Comparison of ENCODE assay signal across 8 cellular contexts in the genomic region with DNA sequence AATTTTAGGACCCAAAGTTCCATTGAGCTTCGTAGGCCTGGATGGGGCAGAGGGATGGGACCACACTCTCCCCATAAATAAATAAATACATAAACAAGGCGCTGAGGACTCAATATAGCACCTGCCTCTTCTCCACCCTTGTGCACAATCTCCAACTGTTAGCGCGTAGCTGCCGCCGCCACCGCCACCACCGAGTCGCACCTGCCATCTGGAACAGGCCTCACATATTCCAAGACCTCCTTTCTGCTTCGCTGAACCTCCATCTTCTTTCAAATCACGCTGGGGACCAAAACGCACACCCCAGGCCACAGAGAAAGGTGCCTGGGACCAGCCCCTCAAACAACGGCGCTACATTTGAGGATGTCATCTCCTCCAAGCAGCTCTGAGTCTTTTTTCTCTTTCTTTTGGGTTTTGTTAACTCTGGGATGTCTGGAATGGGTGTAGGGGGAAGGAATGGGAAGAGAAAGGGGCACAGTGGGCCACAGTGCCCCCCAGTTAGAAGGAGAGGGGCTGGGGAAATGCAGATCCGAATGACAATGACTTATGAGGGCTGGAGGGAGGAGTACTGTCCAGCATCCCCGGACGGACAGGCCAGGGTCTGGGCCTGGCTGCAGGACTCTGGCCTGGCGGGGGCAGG.
DNase-seq lines count a peak whose midpoint lies in the region; ATAC-seq and TF ChIP-seq lines count a peak whose summit lies in the region.

No MANE protein-coding gene starts in this region.

- TF ChIP-seq CTCF in GM12875 (IDR thresholded peaks at IDR 0.05; ENCODE audit: borderline replicate concordance, insufficient read depth, low read depth, low read length) (no peak), neutrophil (IDR thresholded peaks at IDR 0.05) (no peak)

- H3K36me3 Mint-ChIP-seq in activated naive CD4-positive, alpha-beta T cell treated with anti-CD3 and anti-CD28 coated beads, Interleukin-2, amount 10 ng/mL, durations not matched to agents 7 days and 5 days = peaks cover 35% of the 10 kb centered on the region

- H3K4me1 ChIP-seq in neutrophil (ENCODE audit: control insufficient read depth in 1 of 2, insufficient read depth in 1 of 2, low read depth in 1 of 2, low read length in 1 of 2) = peaks cover 18 to 21% of the 10 kb centered on the region in 2 experiments

- H3K4me1 Mint-ChIP-seq in activated naive CD4-positive, alpha-beta T cell treated with anti-CD3 and anti-CD28 coated beads, Interleukin-2, amount 10 ng/mL, durations not matched to agents 7 days and 5 days = peaks cover 80% of the 10 kb centered on the region

- H3K27me3 Mint-ChIP-seq in activated naive CD4-positive, alpha-beta T cell treated with anti-CD3 and anti-CD28 coated beads, Interleukin-2, amount 10 ng/mL, durations not matched to agents 7 days and 5 days = no peaks in the 10 kb centered on the region

- H3K36me3 ChIP-seq in neutrophil = no peaks in the 10 kb centered on the region

- H3K27me3 ChIP-seq in neutrophil = peaks cover 71% of the 10 kb centered on the region

- no peak overlapping the region for H3K27ac ChIP-seq in neutrophil

- CTCF ChIA-PET in activated naive CD4-positive, alpha-beta T cell treated with anti-CD3 and anti-CD28 coated beads, Interleukin-2, amount 10 ng/mL, durations not matched to agents 7 days and 5 days (lab: Charles Lee) = interaction anchor here (1.5 to 2.2 kb wide), 3 partner anchors 10 to 117 kb away, joined by 5 to 9 read pairs (median 5); no protein-coding TSS in a partner anchor

- DNase-seq in NCI-H187 treated with DMSO at 0.1 percent for 48 hours (lab: John Stamatoyannopoulos, UW) (peak; percentile 71), nucleus accumbens (lab: John Stamatoyannopoulos, UW) (no peak)
- DNase-seq in activated naive CD4-positive, alpha-beta T cell treated with anti-CD3 and anti-CD28 coated beads, Interleukin-2, amount 10 ng/mL, durations not matched to agents 7 days and 5 days = peak; percentile 62
- no peak for DNase-seq in stimulated activated CD4-positive, alpha-beta T cell treated with anti-CD3 and anti-CD28 coated beads, Interleukin-1b, Interleukin-23, amount 100 ng/mL, for 48 hours

- H3K9me3 ChIP-seq in neutrophil = no peaks in the 10 kb centered on the region

- peak overlapping the region; percentile 81 for H3K4me3 Mint-ChIP-seq in activated naive CD4-positive, alpha-beta T cell treated with anti-CD3 and anti-CD28 coated beads, Interleukin-2, amount 10 ng/mL, durations not matched to agents 7 days and 5 days

- peak overlapping the region; percentile 41 for H3K4me3 ChIP-seq in GM12875 (ENCODE audit: low read depth, low read length)
- H3K4me3 ChIP-seq in neutrophil (ENCODE audit: low read depth in 1 of 2, low read length in 1 of 2) = peak overlapping the region; percentile 43 to 59

- ATAC-seq in GM21526 (IDR thresholded peaks at IDR 0.05; ENCODE audit: low FRiP score, unreplicated experiment) = no peak
- ATAC-seq in HG02610 (IDR thresholded peaks at IDR 0.05; ENCODE audit: unreplicated experiment) = no peak

- H3K27ac Mint-ChIP-seq in activated naive CD4-positive, alpha-beta T cell treated with anti-CD3 and anti-CD28 coated beads, Interleukin-2, amount 10 ng/mL, durations not matched to agents 7 days and 5 days = peak overlapping the region; percentile 99

- no peaks in the 10 kb centered on the region for H3K9me3 Mint-ChIP-seq in activated naive CD4-positive, alpha-beta T cell treated with anti-CD3 and anti-CD28 coated beads, Interleukin-2, amount 10 ng/mL, durations not matched to agents 7 days and 5 days

Comparison
In these comparisons a context has a peak if more than half of its experiments do, and no peak if none do; other contexts are left out.
1. DNase-seq: peak in NCI-H187 treated with DMSO at 0.1 percent for 48 hours (single experiment) and activated naive CD4-positive, alpha-beta T cell treated with anti-CD3 and anti-CD28 coated beads, Interleukin-2, amount 10 ng/mL, durations not matched to agents 7 days and 5 days (single experiment); none in nucleus accumbens (0 of 56) and stimulated activated CD4-positive, alpha-beta T cell treated with anti-CD3 and anti-CD28 coated beads, Interleukin-1b, Interleukin-23, amount 100 ng/mL, for 48 hours (single experiment).